9 cellular contexts compared by ENCODE assay signal in genomic region chr4:188971125-188971524, GRCh38.
DNase-seq lines count a peak whose midpoint lies in the region; ATAC-seq and TF ChIP-seq lines count a peak whose summit lies in the region.
"Had no signal": no experiment of that assay in that cellular context is flagged by ENCODE, and none has a peak within 500 bp of the region (broad histone marks: within the 10 kb centered on the region; RNA-seq: fewer than 3 reads in every experiment).

No MANE protein-coding gene starts in this region.

- no peak overlapping the region for H3K27ac ChIP-seq in foreskin keratinocyte

- H3K4me1 Mint-ChIP-seq in glutamatergic neuron (ENCODE audit: low read depth, unreplicated experiment) = no peaks in the 10 kb centered on the region
- no peaks in the 10 kb centered on the region for H3K4me1 Mint-ChIP-seq in activated T-cell treated with anti-CD3 and anti-CD28 coated beads, Interleukin-2, amount 50 U/mL, for 72 hours (ENCODE audit: low read depth)

- H3K27ac Mint-ChIP-seq in glutamatergic neuron (ENCODE audit: unreplicated experiment) = no peak overlapping the region
- no peak overlapping the region for H3K27ac Mint-ChIP-seq in activated T-cell treated with anti-CD3 and anti-CD28 coated beads, Interleukin-2, amount 50 U/mL, for 72 hours
- H3K27ac Mint-ChIP-seq: progenitor cell of endocrine pancreas had no signal

- DNase-seq in A172 (ENCODE audit: low spot score) (peak; percentile 30), H7 (peak; percentile 45), RKO (ENCODE audit: low spot score) (peak; percentile 3), foreskin keratinocyte (peak; percentile 33 to 45), glutamatergic neuron (no peak)
- no peak for DNase-seq in activated CD4-positive, alpha-beta T cell treated with anti-CD3 and anti-CD28 coated beads, Interleukin-2, amount 50 U/mL, for 48 hours
- no peak for DNase-seq in activated T-cell treated with anti-CD3 and anti-CD28 coated beads, Interleukin-2, amount 50 U/mL, for 72 hours

- ATAC-seq in foreskin keratinocyte = peak; percentile 76
- ATAC-seq in HG02642 (IDR thresholded peaks at IDR 0.05; ENCODE audit: poor library complexity, unreplicated experiment) = no peak
- ATAC-seq in activated T-cell treated with anti-CD3 and anti-CD28 coated beads, Interleukin-2, amount 50 U/mL, for 72 hours (replicated peaks in 1 of 2) = no peak

- no peaks in the 10 kb centered on the region for H3K27me3 Mint-ChIP-seq in glutamatergic neuron (ENCODE audit: unreplicated experiment)
- no peaks in the 10 kb centered on the region for H3K27me3 Mint-ChIP-seq in activated T-cell treated with anti-CD3 and anti-CD28 coated beads, Interleukin-2, amount 50 U/mL, for 72 hours (ENCODE audit: low read depth)
- H3K27me3 Mint-ChIP-seq: progenitor cell of endocrine pancreas had no signal

- TF ChIP-seq CTCF in foreskin keratinocyte (conservative IDR thresholded peaks at IDR 0.05) = peak; percentile 65
- TF ChIP-seq CTCF in glutamatergic neuron (IDR thresholded peaks at IDR 0.05; ENCODE audit: partially characterized antibody, unreplicated experiment) = no peak

- H3K4me3 ChIP-seq in H7 (ENCODE audit: insufficient read depth, low read depth, low read length) = no peak overlapping the region

- no peaks in the 10 kb centered on the region for H3K4me1 ChIP-seq in foreskin keratinocyte

- H3K4me3 Mint-ChIP-seq in glutamatergic neuron (ENCODE audit: unreplicated experiment) = no peak overlapping the region
- no peak overlapping the region for H3K4me3 Mint-ChIP-seq in activated T-cell treated with anti-CD3 and anti-CD28 coated beads, Interleukin-2, amount 50 U/mL, for 72 hours

- H3K36me3 ChIP-seq in H7 (replicated peaks; ENCODE audit: control insufficient read depth, insufficient read depth, low read length) = no peaks in the 10 kb centered on the region

- H3K27me3 ChIP-seq in H7 (ENCODE audit: control insufficient read depth, insufficient read depth, low read length) (no peaks in the 10 kb centered on the region), foreskin keratinocyte (no peaks in the 10 kb centered on the region)

- peaks cover 4% of the 10 kb centered on the region for H3K36me3 Mint-ChIP-seq in glutamatergic neuron (ENCODE audit: unreplicated experiment)
- peaks cover 0 to 2% of the 10 kb centered on the region in 2 donors for H3K36me3 Mint-ChIP-seq in activated T-cell treated with anti-CD3 and anti-CD28 coated beads, Interleukin-2, amount 50 U/mL, for 72 hours (ENCODE audit: insufficient read depth in 2 of 2)

- H3K9me3 Mint-ChIP-seq in glutamatergic neuron (ENCODE audit: unreplicated experiment) = peaks cover 5% of the 10 kb centered on the region
- H3K9me3 Mint-ChIP-seq in activated T-cell treated with anti-CD3 and anti-CD28 coated beads, Interleukin-2, amount 50 U/mL, for 72 hours = peaks cover 6 to 9% of the 10 kb centered on the region in 2 donors

Comparison
In these comparisons a context has a peak if more than half of its experiments do, and no peak if none do; other contexts are left out.
1. DNase-seq: peak in A172 (single experiment), H7 (single experiment), RKO (single experiment) and foreskin keratinocyte (2 of 2); none in activated CD4-positive, alpha-beta T cell treated with anti-CD3 and anti-CD28 coated beads, Interleukin-2, amount 50 U/mL, for 48 hours (0 of 2), glutamatergic neuron (single experiment) and activated T-cell treated with anti-CD3 and anti-CD28 coated beads, Interleukin-2, amount 50 U/mL, for 72 hours (0 of 2).